ENCODE assay signal across 11 cellular contexts in the genomic region with DNA sequence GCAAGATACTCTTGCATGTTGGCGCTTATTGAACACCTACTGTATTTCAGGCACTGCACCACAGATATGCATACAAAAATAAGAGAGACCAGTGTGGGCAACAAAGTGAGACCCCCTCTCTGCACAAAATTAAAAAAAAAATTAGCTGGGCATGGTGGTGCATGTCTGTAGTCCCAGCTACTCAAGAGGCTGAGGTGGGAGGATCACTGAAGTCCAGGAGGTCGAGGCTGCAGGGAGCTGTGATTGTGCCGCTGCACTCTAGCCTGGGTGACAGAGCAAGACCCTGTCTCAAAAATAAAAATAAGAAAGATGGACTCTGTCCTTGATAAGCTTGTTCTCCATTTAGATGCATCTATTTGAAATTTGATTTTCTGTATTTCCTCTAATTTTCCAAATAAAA. TPM values are rescaled to one million over a fixed set of nuclear protein-coding genes. Genes with fewer than 3 reads are reported as not detected.
DNase-seq lines count a peak whose midpoint lies in the region; ATAC-seq and TF ChIP-seq lines count a peak whose summit lies in the region.
"Had no signal": no experiment of that assay in that cellular context is flagged by ENCODE, and none has a peak within 500 bp of the region (broad histone marks: within the 10 kb centered on the region; RNA-seq: fewer than 3 reads in every experiment).

No MANE protein-coding gene starts in this region.

- peaks cover 5% of the 10 kb centered on the region for H3K4me1 ChIP-seq in CD4-positive, CD25-positive, alpha-beta regulatory T cell (ENCODE audit: control insufficient read depth, insufficient read depth, low read length, poor library complexity, severe bottlenecking)
- H3K4me1 ChIP-seq in SK-N-SH (ENCODE audit: control insufficient read depth in 1 of 2, insufficient read depth in 2 of 2, low read depth in 1 of 2, low read length in 1 of 2) = peaks cover 0 to 4% of the 10 kb centered on the region in 2 experiments; a peak in 1 of 4 replicates

- H3K4me2 ChIP-seq in SK-N-SH = no peak overlapping the region

- peaks cover 3% of the 10 kb centered on the region; the same call in 1 of the 2 replicates for H4K20me1 ChIP-seq in SK-N-SH (ENCODE audit: insufficient read depth)

- ATAC-seq in CD4-positive, CD25-positive, alpha-beta regulatory T cell (ENCODE audit: low read depth in 2 of 2) = no peak
- ATAC-seq in activated naive CD8-positive, alpha-beta T cell treated with anti-CD3 and anti-CD28 coated beads, Interleukin-2, amount 50 U/mL, for 24 hours = no peak
- ATAC-seq in natural killer cell treated with Interleukin-12 subunit alpha and Interleukin-12 subunit beta and Interleukin-15 and Interleukin-18, amount 100 ng/mL, for 72 hours = no peak
- no peak for ATAC-seq in HG03439 (IDR thresholded peaks at IDR 0.05; ENCODE audit: unreplicated experiment)
- no peak for ATAC-seq in GM18502 (IDR thresholded peaks at IDR 0.05; ENCODE audit: poor library complexity, unreplicated experiment)

- CTCF ChIA-PET in SK-N-SH (lab: Yijun Ruan, JAX) = interaction anchor here (1.5 to 5.6 kb wide), 2 partner anchors 8 to 45 kb away, joined by 9 to 50 read pairs; no protein-coding TSS in a partner anchor
- CTCF ChIA-PET in MCF 10A (lab: Yijun Ruan, JAX) = interaction anchor here (0.7 to 5.6 kb wide), 5 partner anchors 7 to 375 kb away, joined by 3 to 32 read pairs (median 4); no protein-coding TSS in a partner anchor

- peaks cover 11% of the 10 kb centered on the region for H3F3A ChIP-seq in SK-N-SH (replicated peaks; ENCODE audit: insufficient read depth)

- H3K4me1 Mint-ChIP-seq in CD4-positive, CD25-positive, alpha-beta regulatory T cell = peaks cover 21 to 42% (median 33%) of the 10 kb centered on the region in 4 donors
- H3K4me1 Mint-ChIP-seq in HFFc6 (ENCODE audit: low read depth) = peaks cover 37% of the 10 kb centered on the region
- H3K4me1 Mint-ChIP-seq in activated naive CD8-positive, alpha-beta T cell treated with anti-CD3 and anti-CD28 coated beads, Interleukin-2, amount 50 U/mL, for 24 hours = peaks cover 31% of the 10 kb centered on the region
- H3K4me1 Mint-ChIP-seq in natural killer cell treated with Interleukin-12 subunit alpha and Interleukin-12 subunit beta and Interleukin-15 and Interleukin-18, amount 100 ng/mL, for 72 hours (ENCODE audit: low read depth in 2 of 2) = peaks cover 12 to 13% of the 10 kb centered on the region in 2 donors
- peaks cover 17% of the 10 kb centered on the region for H3K4me1 Mint-ChIP-seq in MCF 10A (ENCODE audit: insufficient read depth, unreplicated experiment)

- TF ChIP-seq CTCF in HFFc6 (IDR thresholded peaks at IDR 0.05) (no peak), SK-N-SH (IDR thresholded peaks at IDR 0.05) (no peak), MCF 10A (IDR thresholded peaks at IDR 0.05; ENCODE audit: unreplicated experiment) (no peak)

- no peak overlapping the region for H3K9ac ChIP-seq in SK-N-SH

- H3K27ac Mint-ChIP-seq in CD4-positive, CD25-positive, alpha-beta regulatory T cell = peak overlapping the region; percentile 40 to 84 (median 74)
- H3K27ac Mint-ChIP-seq in HFFc6 = peak overlapping the region; percentile 62; the same call in 1 of the 2 replicates
- peak overlapping the region; percentile 74 for H3K27ac Mint-ChIP-seq in activated naive CD8-positive, alpha-beta T cell treated with anti-CD3 and anti-CD28 coated beads, Interleukin-2, amount 50 U/mL, for 24 hours
- peak overlapping the region; percentile 77 to 90 for H3K27ac Mint-ChIP-seq in natural killer cell treated with Interleukin-12 subunit alpha and Interleukin-12 subunit beta and Interleukin-15 and Interleukin-18, amount 100 ng/mL, for 72 hours
- H3K27ac Mint-ChIP-seq in MCF 10A (ENCODE audit: low read depth, unreplicated experiment) = no peak overlapping the region
- H3K27ac Mint-ChIP-seq: progenitor cell of endocrine pancreas had no signal

- H3K36me3 ChIP-seq in CD4-positive, CD25-positive, alpha-beta regulatory T cell (ENCODE audit: control insufficient read depth, insufficient read depth, low read length) = peaks cover 4% of the 10 kb centered on the region
- H3K36me3 ChIP-seq in SK-N-SH (replicated peaks in 1 of 2; ENCODE audit: control insufficient read depth in 1 of 2, insufficient read depth in 2 of 2, low read length in 1 of 2) = peaks cover 22 to 43% of the 10 kb centered on the region in 2 experiments
- H3K36me3 ChIP-seq: breast epithelium had no signal

- no peaks in the 10 kb centered on the region for H3K27me3 Mint-ChIP-seq in CD4-positive, CD25-positive, alpha-beta regulatory T cell
- H3K27me3 Mint-ChIP-seq in HFFc6 (ENCODE audit: insufficient read depth) (peaks cover 2% of the 10 kb centered on the region; the same call in 1 of the 2 replicates), MCF 10A (ENCODE audit: insufficient read depth, unreplicated experiment) (no peaks in the 10 kb centered on the region)
- no peaks in the 10 kb centered on the region for H3K27me3 Mint-ChIP-seq in activated naive CD8-positive, alpha-beta T cell treated with anti-CD3 and anti-CD28 coated beads, Interleukin-2, amount 50 U/mL, for 24 hours
- H3K27me3 Mint-ChIP-seq in natural killer cell treated with Interleukin-12 subunit alpha and Interleukin-12 subunit beta and Interleukin-15 and Interleukin-18, amount 100 ng/mL, for 72 hours = no peaks in the 10 kb centered on the region
- H3K27me3 Mint-ChIP-seq: progenitor cell of endocrine pancreas had no signal

- no peaks in the 10 kb centered on the region for H3K27me3 ChIP-seq in CD4-positive, CD25-positive, alpha-beta regulatory T cell (ENCODE audit: control insufficient read depth, insufficient read depth, low read length)
- no peaks in the 10 kb centered on the region for H3K27me3 ChIP-seq in SK-N-SH (ENCODE audit: insufficient read depth)
- H3K27me3 ChIP-seq: breast epithelium had no signal

- no peak overlapping the region for H2AFZ ChIP-seq in SK-N-SH (ENCODE audit: low read depth)

- H3K27ac ChIP-seq in CD4-positive, CD25-positive, alpha-beta regulatory T cell (ENCODE audit: insufficient read depth, low read length, poor library complexity, severe bottlenecking) = no peak overlapping the region
- no peak overlapping the region for H3K27ac ChIP-seq in SK-N-SH (ENCODE audit: low read depth in 2 of 2, low read length in 1 of 2)
- H3K27ac ChIP-seq: epithelial cell of prostate had no signal

- no peaks in the 10 kb centered on the region for H3K9me3 ChIP-seq in CD4-positive, CD25-positive, alpha-beta regulatory T cell (ENCODE audit: control insufficient read depth in 2 of 2, low read length in 2 of 2)
- no peaks in the 10 kb centered on the region for H3K9me3 ChIP-seq in SK-N-SH
- H3K9me3 ChIP-seq: breast epithelium had no signal

- POLR2A ChIA-PET in SK-N-SH (lab: Yijun Ruan, JAX) (interaction anchor here (0.7 kb wide), 1 partner anchor 21 kb away, joined by 3 read pairs; a partner anchor contains a TSS), MCF 10A (lab: Yijun Ruan, JAX) (interaction anchor here (0.6 to 15.2 kb wide), 8 partner anchors 9 to 778 kb away, joined by 3 to 415 read pairs (median 4); a partner anchor contains a TSS)

- WGBS in SK-N-SH (ENCODE audit: low lambda C conversion rate) = 95% methylated on average over 3 of the region's 3 CpGs

- intact Hi-C loops in MCF 10A (cut with micrococcal nuclease) = no loop called here

- peaks cover 48% of the 10 kb centered on the region for H3K79me2 ChIP-seq in SK-N-SH (ENCODE audit: insufficient read depth)

- BruUV-seq in MCF 10A (replicated peaks; lab: Mats Ljungman, UMichigan) = no TSS peak

- no peaks in the 10 kb centered on the region for H3K9me3 Mint-ChIP-seq in CD4-positive, CD25-positive, alpha-beta regulatory T cell
- H3K9me3 Mint-ChIP-seq in HFFc6 = no peaks in the 10 kb centered on the region
- no peaks in the 10 kb centered on the region for H3K9me3 Mint-ChIP-seq in activated naive CD8-positive, alpha-beta T cell treated with anti-CD3 and anti-CD28 coated beads, Interleukin-2, amount 50 U/mL, for 24 hours
- no peaks in the 10 kb centered on the region for H3K9me3 Mint-ChIP-seq in natural killer cell treated with Interleukin-12 subunit alpha and Interleukin-12 subunit beta and Interleukin-15 and Interleukin-18, amount 100 ng/mL, for 72 hours
- no peaks in the 10 kb centered on the region for H3K9me3 Mint-ChIP-seq in MCF 10A (ENCODE audit: unreplicated experiment)

- H3K4me3 Mint-ChIP-seq in CD4-positive, CD25-positive, alpha-beta regulatory T cell = peak overlapping the region; percentile 80 to 86 (median 82)
- H3K4me3 Mint-ChIP-seq in HFFc6 (peak overlapping the region; percentile 74; the same call in 1 of the 2 replicates), MCF 10A (ENCODE audit: unreplicated experiment) (no peak overlapping the region)
- peak overlapping the region; percentile 73 for H3K4me3 Mint-ChIP-seq in activated naive CD8-positive, alpha-beta T cell treated with anti-CD3 and anti-CD28 coated beads, Interleukin-2, amount 50 U/mL, for 24 hours
- H3K4me3 Mint-ChIP-seq in natural killer cell treated with Interleukin-12 subunit alpha and Interleukin-12 subunit beta and Interleukin-15 and Interleukin-18, amount 100 ng/mL, for 72 hours = peak overlapping the region; percentile 79

- TF ChIP-seq EP300 in SK-N-SH (IDR thresholded peaks at IDR 0.05; ENCODE audit: borderline replicate concordance in 1 of 2, low read depth in 1 of 2, low read length in 1 of 2) = no peak

- H3K36me3 Mint-ChIP-seq in CD4-positive, CD25-positive, alpha-beta regulatory T cell = peaks cover 8% of the 10 kb centered on the region
- H3K36me3 Mint-ChIP-seq in HFFc6 (ENCODE audit: low read depth) (peaks cover 9% of the 10 kb centered on the region; the same call in 1 of the 2 replicates), MCF 10A (ENCODE audit: insufficient read depth, unreplicated experiment) (peaks cover 75% of the 10 kb centered on the region)
- H3K36me3 Mint-ChIP-seq in activated naive CD8-positive, alpha-beta T cell treated with anti-CD3 and anti-CD28 coated beads, Interleukin-2, amount 50 U/mL, for 24 hours (ENCODE audit: low read depth) = peaks cover 11% of the 10 kb centered on the region
- no peaks in the 10 kb centered on the region for H3K36me3 Mint-ChIP-seq in natural killer cell treated with Interleukin-12 subunit alpha and Interleukin-12 subunit beta and Interleukin-15 and Interleukin-18, amount 100 ng/mL, for 72 hours

- no peak for DNase-seq in CD4-positive, CD25-positive, alpha-beta regulatory T cell
- DNase-seq in HFFc6 (no peak), SK-N-SH (no peak), MCF 10A (ENCODE audit: unreplicated experiment) (no peak)
- DNase-seq in activated naive CD8-positive, alpha-beta T cell treated with anti-CD3 and anti-CD28 coated beads, Interleukin-2, amount 50 U/mL, for 24 hours = no peak
- DNase-seq in natural killer cell treated with Interleukin-12 subunit alpha and Interleukin-12 subunit beta and Interleukin-15 and Interleukin-18, amount 100 ng/mL, for 72 hours (ENCODE audit: low spot score) = no peak

- no peak for TF ChIP-seq RAD21 in SK-N-SH (IDR thresholded peaks at IDR 0.05; ENCODE audit: low read length)

- no peaks in the 10 kb centered on the region for H3K9me2 ChIP-seq in SK-N-SH

- peak overlapping the region; percentile 88 for H3K4me3 ChIP-seq in CD4-positive, CD25-positive, alpha-beta regulatory T cell (ENCODE audit: low read depth, low read length)
- H3K4me3 ChIP-seq in SK-N-SH (ENCODE audit: low read depth in 2 of 2, low read length in 1 of 2) = no peak overlapping the region

RNA-seq across cellular contexts. Expression of a gene that starts 20.8 kb away (rescaled TPM):
- 55.2 TPM for total RNA-seq in CD4-positive, CD25-positive, alpha-beta regulatory T cell
- polyA plus RNA-seq in CD4-positive, CD25-positive, alpha-beta regulatory T cell = 10 to 100 TPM; 15.7 to 27.1 (median 16.9) TPM
- 10 to 100 TPM; 30.7 to 38.0 (median 32.7) TPM for total RNA-seq in HFFc6 (2021; fragmentation: NEBNext Ultra II Directional; extraction: Animal tissue kit (Norgen Biotek cat#: 25700))
- 10 to 100 TPM; 47.9 to 49.7 TPM for total RNA-seq in natural killer cell treated with Interleukin-12 subunit alpha and Interleukin-12 subunit beta and Interleukin-15 and Interleukin-18, amount 100 ng/mL, for 72 hours
- 14.0 and 22.2 TPM in 2 replicates for polyA plus RNA-seq in SK-N-SH (2012; rRNA removed)
- 10.7 and 15.3 TPM in 2 replicates for polyA plus RNA-seq in SK-N-SH (2012; cell fraction: cytosol; rRNA removed)
- polyA plus RNA-seq in SK-N-SH (2012; cell fraction: nucleus; rRNA removed) = 9.5 and 18.5 TPM in 2 replicates
- total RNA-seq in MCF 10A (2022) = 50.7 and 70.2 TPM in 2 replicates
